In genomic region chr12:22046090-22046967, GRCh38 we compare ENCODE assay signal across 1 cellular context.
TF ChIP-seq lines count a peak whose summit lies in the region.

Gene CMAS, plus strand, starts transcription at chr12:22046218. Its CDS starts 86 bp downstream, at chr12:22046304.

TF ChIP-seq in HepG2, 621 proteins besides CTCF, POLR2A, EP300 and RAD21 (continued from another document and continues in another):
- TF ChIP-seq ZUFSP (CRISPR knock-in tag; IDR thresholded peaks at IDR 0.05; ENCODE audit: borderline replicate concordance): no peak
- peak; percentile 65; the same call in 1 of the 2 replicates for TF ChIP-seq ZBTB44 (CRISPR knock-in tag; IDR thresholded peaks at IDR 0.05)
- TF ChIP-seq KMT2A (CRISPR knock-in tag; IDR thresholded peaks at IDR 0.05): 0 out of 2 replicates have a peak, but pooled peaks have one; percentile 19
- peak; percentile 13; the same call in 1 of the 2 replicates for TF ChIP-seq TGIF2 (CRISPR knock-in tag; IDR thresholded peaks at IDR 0.05)
- 0 out of 2 replicates have a peak, but pooled peaks have one; percentile 32 for TF ChIP-seq HDAC1 (CRISPR knock-in tag; IDR thresholded peaks at IDR 0.05)
- TF ChIP-seq ZKSCAN5 (CRISPR knock-in tag; IDR thresholded peaks at IDR 0.05): no peak
- TF ChIP-seq SKIL (CRISPR knock-in tag; IDR thresholded peaks at IDR 0.05; ENCODE audit: borderline replicate concordance): no peak
- TF ChIP-seq KLF6 (CRISPR knock-in tag; IDR thresholded peaks at IDR 0.05): peak; percentile 46; the same call in 1 of the 2 replicates
- TF ChIP-seq NFE2L2 (IDR thresholded peaks at IDR 0.05; ENCODE audit: low read length): no peak
- TF ChIP-seq ERF (CRISPR knock-in tag; IDR thresholded peaks at IDR 0.05): peak; percentile 44; the same call in 1 of the 2 replicates
- peak; percentile 29; the same call in 1 of the 2 replicates for TF ChIP-seq GABPA (IDR thresholded peaks at IDR 0.05; ENCODE audit: low read depth, low read length)
- TF ChIP-seq GABPA (CRISPR knock-in tag; IDR thresholded peaks at IDR 0.05; ENCODE audit: low read depth): peak; percentile 17; the same call in 1 of the 2 replicates
- TF ChIP-seq TFDP2 (CRISPR knock-in tag; IDR thresholded peaks at IDR 0.05): peak; percentile 56; the same call in 1 of the 2 replicates
- 0 out of 2 replicates have a peak, but pooled peaks have one; percentile 25 for TF ChIP-seq RFXANK (CRISPR knock-in tag; IDR thresholded peaks at IDR 0.05)
- TF ChIP-seq ZFP82 (CRISPR knock-in tag; IDR thresholded peaks at IDR 0.05; ENCODE audit: borderline replicate concordance): 0 out of 2 replicates have a peak, but pooled peaks have one; percentile 27
- TF ChIP-seq KDM6A (CRISPR knock-in tag; IDR thresholded peaks at IDR 0.05; ENCODE audit: low read depth): no peak
- TF ChIP-seq ZNF761 (CRISPR knock-in tag; conservative IDR thresholded peaks at IDR 0.05): no peak
- TF ChIP-seq YEATS4 (CRISPR knock-in tag; IDR thresholded peaks at IDR 0.05; ENCODE audit: borderline replicate concordance): peak; percentile 58; the same call in 1 of the 2 replicates
- peak; percentile 33; the same call in 1 of the 2 replicates for TF ChIP-seq ZBTB38 (CRISPR knock-in tag; IDR thresholded peaks at IDR 0.05)
- TF ChIP-seq AHDC1 (CRISPR knock-in tag; IDR thresholded peaks at IDR 0.05; ENCODE audit: borderline replicate concordance): no peak
- 0 out of 2 replicates have a peak, but pooled peaks have one; percentile 19 for TF ChIP-seq PRDM10 (CRISPR knock-in tag; IDR thresholded peaks at IDR 0.05; ENCODE audit: low read depth)
- peak; percentile 36; the same call in 1 of the 2 replicates for TF ChIP-seq ZNF574 (CRISPR knock-in tag; IDR thresholded peaks at IDR 0.05)
- TF ChIP-seq PHF8 (CRISPR knock-in tag; IDR thresholded peaks at IDR 0.05): peak; percentile 91
- TF ChIP-seq SIN3B (IDR thresholded peaks at IDR 0.05; ENCODE audit: low read length): no peak
- 0 out of 2 replicates have a peak, but pooled peaks have one; percentile 28 for TF ChIP-seq UBTF (CRISPR knock-in tag; IDR thresholded peaks at IDR 0.05)
- TF ChIP-seq CSRNP1 (CRISPR knock-in tag; IDR thresholded peaks at IDR 0.05): 0 out of 2 replicates have a peak, but pooled peaks have one; percentile 21
- TF ChIP-seq MXD1 (CRISPR knock-in tag; IDR thresholded peaks at IDR 0.05): 0 out of 2 replicates have a peak, but pooled peaks have one; percentile 44
